ENCODE assay signal across 1 cellular context in the genomic region with DNA sequence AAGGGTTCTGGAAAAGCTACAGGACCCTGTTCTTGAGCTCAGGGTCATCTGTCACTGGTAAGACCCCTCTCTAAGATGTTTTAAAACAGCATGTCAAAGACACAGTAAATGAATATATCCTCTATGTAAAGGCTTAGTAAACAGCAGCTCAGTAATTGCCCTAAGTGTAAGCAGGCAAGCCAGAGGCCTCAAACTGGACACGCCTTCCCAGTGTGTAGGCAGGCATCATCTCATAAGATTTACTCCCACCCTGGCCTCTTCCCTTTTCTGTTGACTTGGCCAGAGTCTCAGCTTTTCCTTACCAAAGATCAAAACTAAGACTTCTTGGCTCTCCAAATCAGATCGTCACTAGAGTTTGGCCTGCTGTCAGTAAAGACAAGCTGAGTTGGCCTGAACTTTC.
TF ChIP-seq lines count a peak whose summit lies in the region.

No MANE protein-coding gene starts in this region.

TF ChIP-seq in GM12878, 131 proteins besides CTCF, POLR2A, EP300 and RAD21:
- TF ChIP-seq, protein P1, sequence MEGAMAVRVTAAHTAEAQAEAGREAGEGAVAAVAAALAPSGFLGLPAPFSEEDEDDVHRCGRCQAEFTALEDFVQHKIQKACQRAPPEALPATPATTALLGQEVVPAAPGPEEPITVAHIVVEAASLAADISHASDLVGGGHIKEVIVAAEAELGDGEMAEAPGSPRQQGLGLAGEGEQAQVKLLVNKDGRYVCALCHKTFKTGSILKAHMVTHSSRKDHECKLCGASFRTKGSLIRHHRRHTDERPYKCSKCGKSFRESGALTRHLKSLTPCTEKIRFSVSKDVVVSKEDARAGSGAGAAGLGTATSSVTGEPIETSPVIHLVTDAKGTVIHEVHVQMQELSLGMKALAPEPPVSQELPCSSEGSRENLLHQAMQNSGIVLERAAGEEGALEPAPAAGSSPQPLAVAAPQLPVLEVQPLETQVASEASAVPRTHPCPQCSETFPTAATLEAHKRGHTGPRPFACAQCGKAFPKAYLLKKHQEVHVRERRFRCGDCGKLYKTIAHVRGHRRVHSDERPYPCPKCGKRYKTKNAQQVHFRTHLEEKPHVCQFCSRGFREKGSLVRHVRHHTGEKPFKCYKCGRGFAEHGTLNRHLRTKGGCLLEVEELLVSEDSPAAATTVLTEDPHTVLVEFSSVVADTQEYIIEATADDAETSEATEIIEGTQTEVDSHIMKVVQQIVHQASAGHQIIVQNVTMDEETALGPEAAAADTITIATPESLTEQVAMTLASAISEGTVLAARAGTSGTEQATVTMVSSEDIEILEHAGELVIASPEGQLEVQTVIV (IDR thresholded peaks at IDR 0.05; ENCODE audit: borderline replicate concordance, partially characterized antibody): no peak
- TF ChIP-seq RUNX3 (IDR thresholded peaks at IDR 0.05; ENCODE audit: low read length) (no peak), NFXL1 (IDR thresholded peaks at IDR 0.05; ENCODE audit: borderline replicate concordance) (no peak), BRCA1 (IDR thresholded peaks at IDR 0.05; ENCODE audit: low read depth, low read length) (no peak), ZNF384 (IDR thresholded peaks at IDR 0.05; ENCODE audit: borderline replicate concordance, low read depth, low read length) (no peak), SRF (IDR thresholded peaks at IDR 0.05; ENCODE audit: low read depth in 2 of 2, low read length in 2 of 2) (no peak), CREB1 (IDR thresholded peaks at IDR 0.05; ENCODE audit: low read depth) (no peak), FOS (IDR thresholded peaks at IDR 0.05; ENCODE audit: borderline replicate concordance, extremely low read depth, insufficient read length) (no peak), KLF5 (IDR thresholded peaks at IDR 0.05; ENCODE audit: partially characterized antibody) (no peak), SREBF1 (IDR thresholded peaks at IDR 0.05; ENCODE audit: low read length) (no peak), ATF7 (IDR thresholded peaks at IDR 0.05; ENCODE audit: low read depth) (no peak), NFYA (IDR thresholded peaks at IDR 0.05; ENCODE audit: borderline replicate concordance, low read depth, low read length) (no peak), HDGF (IDR thresholded peaks at IDR 0.05) (no peak), FOXK2 (IDR thresholded peaks at IDR 0.05) (no peak), CBFB (IDR thresholded peaks at IDR 0.05; ENCODE audit: low read depth) (no peak), PAX5 (IDR thresholded peaks at IDR 0.05; ENCODE audit: borderline replicate concordance, low read depth, low read length) (no peak)
- TF ChIP-seq, protein P2, sequence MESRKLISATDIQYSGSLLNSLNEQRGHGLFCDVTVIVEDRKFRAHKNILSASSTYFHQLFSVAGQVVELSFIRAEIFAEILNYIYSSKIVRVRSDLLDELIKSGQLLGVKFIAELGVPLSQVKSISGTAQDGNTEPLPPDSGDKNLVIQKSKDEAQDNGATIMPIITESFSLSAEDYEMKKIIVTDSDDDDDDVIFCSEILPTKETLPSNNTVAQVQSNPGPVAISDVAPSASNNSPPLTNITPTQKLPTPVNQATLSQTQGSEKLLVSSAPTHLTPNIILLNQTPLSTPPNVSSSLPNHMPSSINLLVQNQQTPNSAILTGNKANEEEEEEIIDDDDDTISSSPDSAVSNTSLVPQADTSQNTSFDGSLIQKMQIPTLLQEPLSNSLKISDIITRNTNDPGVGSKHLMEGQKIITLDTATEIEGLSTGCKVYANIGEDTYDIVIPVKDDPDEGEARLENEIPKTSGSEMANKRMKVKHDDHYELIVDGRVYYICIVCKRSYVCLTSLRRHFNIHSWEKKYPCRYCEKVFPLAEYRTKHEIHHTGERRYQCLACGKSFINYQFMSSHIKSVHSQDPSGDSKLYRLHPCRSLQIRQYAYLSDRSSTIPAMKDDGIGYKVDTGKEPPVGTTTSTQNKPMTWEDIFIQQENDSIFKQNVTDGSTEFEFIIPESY (IDR thresholded peaks at IDR 0.05): no peak
- TF ChIP-seq, protein P3, sequence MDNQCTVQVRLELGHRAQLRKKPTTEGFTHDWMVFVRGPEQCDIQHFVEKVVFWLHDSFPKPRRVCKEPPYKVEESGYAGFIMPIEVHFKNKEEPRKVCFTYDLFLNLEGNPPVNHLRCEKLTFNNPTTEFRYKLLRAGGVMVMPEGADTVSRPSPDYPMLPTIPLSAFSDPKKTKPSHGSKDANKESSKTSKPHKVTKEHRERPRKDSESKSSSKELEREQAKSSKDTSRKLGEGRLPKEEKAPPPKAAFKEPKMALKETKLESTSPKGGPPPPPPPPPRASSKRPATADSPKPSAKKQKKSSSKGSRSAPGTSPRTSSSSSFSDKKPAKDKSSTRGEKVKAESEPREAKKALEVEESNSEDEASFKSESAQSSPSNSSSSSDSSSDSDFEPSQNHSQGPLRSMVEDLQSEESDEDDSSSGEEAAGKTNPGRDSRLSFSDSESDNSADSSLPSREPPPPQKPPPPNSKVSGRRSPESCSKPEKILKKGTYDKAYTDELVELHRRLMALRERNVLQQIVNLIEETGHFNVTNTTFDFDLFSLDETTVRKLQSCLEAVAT (IDR thresholded peaks at IDR 0.05): no peak
- TF ChIP-seq, protein P4, sequence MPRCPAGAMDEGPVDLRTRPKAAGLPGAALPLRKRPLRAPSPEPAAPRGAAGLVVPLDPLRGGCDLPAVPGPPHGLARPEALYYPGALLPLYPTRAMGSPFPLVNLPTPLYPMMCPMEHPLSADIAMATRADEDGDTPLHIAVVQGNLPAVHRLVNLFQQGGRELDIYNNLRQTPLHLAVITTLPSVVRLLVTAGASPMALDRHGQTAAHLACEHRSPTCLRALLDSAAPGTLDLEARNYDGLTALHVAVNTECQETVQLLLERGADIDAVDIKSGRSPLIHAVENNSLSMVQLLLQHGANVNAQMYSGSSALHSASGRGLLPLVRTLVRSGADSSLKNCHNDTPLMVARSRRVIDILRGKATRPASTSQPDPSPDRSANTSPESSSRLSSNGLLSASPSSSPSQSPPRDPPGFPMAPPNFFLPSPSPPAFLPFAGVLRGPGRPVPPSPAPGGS (IDR thresholded peaks at IDR 0.05; ENCODE audit: borderline replicate concordance, insufficient read depth, low read depth, low read length, poor library complexity, severe bottlenecking): no peak
